ENCODE assay signal across 9 cellular contexts in genomic region chr7:98282727-98283126, GRCh38. TPM values are rescaled to one million over a fixed set of nuclear protein-coding genes. Genes with fewer than 3 reads are reported as not detected.
DNase-seq lines count a peak whose midpoint lies in the region; ATAC-seq and TF ChIP-seq lines count a peak whose summit lies in the region.
"Had no signal": no experiment of that assay in that cellular context is flagged by ENCODE, and none has a peak within 500 bp of the region (broad histone marks: within the 10 kb centered on the region; RNA-seq: fewer than 3 reads in every experiment).

No MANE protein-coding gene starts in this region.

- H3K9me2 ChIP-seq in neural cell (ENCODE audit: insufficient read depth, low read length) = no peaks in the 10 kb centered on the region

- H3K79me2 ChIP-seq in OCI-LY3 (ENCODE audit: low read length) (peaks cover 38% of the 10 kb centered on the region), neural cell (replicated peaks; ENCODE audit: insufficient read depth, low read length) (peaks cover 26% of the 10 kb centered on the region)

- peak overlapping the region; percentile 97 for H3K4me2 ChIP-seq in OCI-LY3 (ENCODE audit: low read length)
- peak overlapping the region; percentile 94 for H3K4me2 ChIP-seq in neural cell (ENCODE audit: low read length)

- H3K27ac ChIP-seq in C4-2B (peak overlapping the region; percentile 96), OCI-LY3 (ENCODE audit: low read length) (no peak overlapping the region), neural cell (ENCODE audit: low read length) (no peak overlapping the region)

- peak overlapping the region; percentile 78 for H3K9ac ChIP-seq in OCI-LY3 (ENCODE audit: low read length)
- H3K9ac ChIP-seq in neural cell (ENCODE audit: low read length) = peak overlapping the region; percentile 82

- no peaks in the 10 kb centered on the region for H3F3A ChIP-seq in neural cell (ENCODE audit: insufficient read depth, low read length, poor library complexity, severe bottlenecking)

- H3K27me3 ChIP-seq in OCI-LY3 (ENCODE audit: low read depth, low read length) (no peaks in the 10 kb centered on the region), neural cell (ENCODE audit: insufficient read depth, low read depth, low read length) (no peaks in the 10 kb centered on the region)

- TF ChIP-seq EP300 in neural cell (conservative IDR thresholded peaks at IDR 0.05; ENCODE audit: poor library complexity, severe bottlenecking) = no peak

- no peaks in the 10 kb centered on the region for H3K27me3 Mint-ChIP-seq in effector memory CD8-positive, alpha-beta T cell

- peaks cover 3% of the 10 kb centered on the region for H3K36me3 ChIP-seq in OCI-LY3 (replicated peaks; ENCODE audit: low read depth, low read length)
- H3K36me3 ChIP-seq in neural cell (ENCODE audit: insufficient read depth, low read length) = no peaks in the 10 kb centered on the region

- H3K27ac Mint-ChIP-seq in effector memory CD8-positive, alpha-beta T cell = peak overlapping the region; percentile 83 to 90

- H3K4me3 ChIP-seq in OCI-LY3 (ENCODE audit: low read length) (peak overlapping the region; percentile 82), neural cell (ENCODE audit: low read length) (peak overlapping the region; percentile 88)

- peaks cover 21 to 28% of the 10 kb centered on the region in 2 donors for H3K4me1 Mint-ChIP-seq in effector memory CD8-positive, alpha-beta T cell (ENCODE audit: low read depth in 2 of 2)

- H3K4me1 ChIP-seq in OCI-LY3 (ENCODE audit: low read length) = peaks cover 9% of the 10 kb centered on the region

- H4K20me1 ChIP-seq in OCI-LY3 (ENCODE audit: insufficient read depth, low read length) (peaks cover 47% of the 10 kb centered on the region), neural cell (ENCODE audit: insufficient read depth) (peaks cover 6% of the 10 kb centered on the region)

- H3K9me3 ChIP-seq in OCI-LY3 (ENCODE audit: insufficient read depth, low read length) (no peaks in the 10 kb centered on the region), neural cell (ENCODE audit: low read length) (no peaks in the 10 kb centered on the region)

- TF ChIP-seq CTCF in C4-2B (conservative IDR thresholded peaks at IDR 0.05) = no peak
- TF ChIP-seq CTCF in OCI-LY3 (IDR thresholded peaks at IDR 0.05; ENCODE audit: low read depth, low read length) = no peak
- no peak for TF ChIP-seq CTCF in neural cell (IDR thresholded peaks at IDR 0.05; ENCODE audit: poor library complexity, severe bottlenecking)

- no peak for ATAC-seq in effector memory CD8-positive, alpha-beta T cell (replicated peaks)
- ATAC-seq in GM18870 (IDR thresholded peaks at IDR 0.05; ENCODE audit: unreplicated experiment) (no peak), HG03457 (IDR thresholded peaks at IDR 0.05; ENCODE audit: unreplicated experiment) (no peak)

- no peak for DNase-seq in effector memory CD8-positive, alpha-beta T cell
- DNase-seq in NCI-H2029 treated with DMSO at 0.1 percent for 48 hours (lab: John Stamatoyannopoulos, UW) (no peak), H4 (ENCODE audit: low spot score) (no peak)
- DNase-seq: activated gamma-delta T cell treated with Interleukin-2 at 50 U/mL for 16 hours had no signal

- H3K9me3 Mint-ChIP-seq in effector memory CD8-positive, alpha-beta T cell = no peaks in the 10 kb centered on the region

- peak overlapping the region; percentile 85 to 89 for H3K4me3 Mint-ChIP-seq in effector memory CD8-positive, alpha-beta T cell

- no peak overlapping the region for H2AFZ ChIP-seq in OCI-LY3 (ENCODE audit: low read depth, low read length)
- no peak overlapping the region for H2AFZ ChIP-seq in neural cell (ENCODE audit: low read depth, low read length)

- no peak for TF ChIP-seq RAD21 in neural cell (conservative IDR thresholded peaks at IDR 0.05)

- H3K36me3 Mint-ChIP-seq in effector memory CD8-positive, alpha-beta T cell (ENCODE audit: insufficient read depth) = peaks cover 18% of the 10 kb centered on the region

TF ChIP-seq in neural cell, 6 proteins besides CTCF, POLR2A, EP300 and RAD21:
- no peak for TF ChIP-seq REST (IDR thresholded peaks at IDR 0.05; ENCODE audit: borderline replicate concordance)
- no peak for TF ChIP-seq MXI1 (conservative IDR thresholded peaks at IDR 0.05; ENCODE audit: poor library complexity, severe bottlenecking)
- TF ChIP-seq SMC3 (conservative IDR thresholded peaks at IDR 0.05; ENCODE audit: poor library complexity) = no peak
- TF ChIP-seq TAF1 (IDR thresholded peaks at IDR 0.05; ENCODE audit: low read depth) = no peak
- TF ChIP-seq EZH2 (IDR thresholded peaks at IDR 0.05; ENCODE audit: borderline replicate concordance, insufficient read depth, low read length, poor library complexity, severe bottlenecking) = no peak
- TF ChIP-seq POLR2AphosphoS5 (IDR thresholded peaks at IDR 0.05) = no peak

RNA-seq across cellular contexts. Expression of gene BRI3, which starts 1.2 kb away (rescaled TPM):
- 55.6 and 57.6 TPM in 2 replicates for polyA plus RNA-seq in neural cell
- polyA minus RNA-seq in neural cell = 16.6 and 21.4 TPM in 2 replicates
- total RNA-seq in H4 (2014; rRNA removed; shearing (Covaris generic)) = 53.6 and 68.3 TPM in 2 replicates

RNA-seq across cellular contexts. Expression of gene TECPR1, which starts 30.7 kb away (rescaled TPM):
- polyA plus RNA-seq in neural cell = 46.6 and 50.8 TPM in 2 replicates
- polyA minus RNA-seq in neural cell = 34.0 and 40.9 TPM in 2 replicates
- 10.8 and 24.5 TPM in 2 replicates for total RNA-seq in H4 (2014; rRNA removed; shearing (Covaris generic))
